In the genomic region with DNA sequence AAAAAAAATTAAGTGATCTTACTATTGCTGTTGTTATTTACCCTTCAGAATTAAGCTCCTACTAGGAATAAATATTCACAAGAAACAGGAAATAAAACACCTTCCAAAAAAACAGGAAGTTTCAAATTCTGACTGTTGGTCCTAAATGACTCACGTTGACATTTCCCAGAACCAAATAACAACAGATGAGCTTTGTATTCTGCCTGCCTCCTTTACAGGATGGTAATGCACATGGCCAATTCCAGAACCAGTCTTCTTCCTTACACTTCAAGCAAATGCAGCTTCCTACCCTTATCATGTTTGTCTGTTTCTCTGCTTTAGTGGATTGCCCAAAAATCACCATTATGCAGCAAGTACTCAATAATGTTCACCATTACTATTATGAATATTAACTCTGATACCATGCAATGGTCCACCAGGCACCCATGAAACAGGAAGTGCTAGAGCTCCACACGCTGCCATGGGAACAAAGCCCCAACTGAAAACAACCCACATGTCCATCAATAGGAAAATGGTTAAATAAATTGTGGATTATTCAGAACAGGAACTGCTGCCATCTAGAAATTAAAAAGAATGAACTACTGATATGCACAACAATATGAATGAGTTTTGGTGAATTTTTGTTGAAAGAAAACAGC, we compare ENCODE assay signal across 1 cellular context.
A peak's percentile ranks its signal among the peaks of the same experiment; 100 is the strongest.
TF ChIP-seq lines count a peak whose summit lies in the region.

No MANE protein-coding gene starts in this region.

TF ChIP-seq in endothelial cell of umbilical vein, 7 proteins besides CTCF, POLR2A, EP300 and RAD21:
- TF ChIP-seq FOS (IDR thresholded peaks at IDR 0.05; ENCODE audit: borderline replicate concordance, insufficient read depth, low read length) (peak; percentile 27), JUN (IDR thresholded peaks at IDR 0.05; ENCODE audit: borderline replicate concordance, insufficient read depth, insufficient read length, low read depth) (peak; percentile 17), POLR2AphosphoS5 (IDR thresholded peaks at IDR 0.05; ENCODE audit: insufficient read depth, low read depth, low read length) (no peak)
